In the genomic region with DNA sequence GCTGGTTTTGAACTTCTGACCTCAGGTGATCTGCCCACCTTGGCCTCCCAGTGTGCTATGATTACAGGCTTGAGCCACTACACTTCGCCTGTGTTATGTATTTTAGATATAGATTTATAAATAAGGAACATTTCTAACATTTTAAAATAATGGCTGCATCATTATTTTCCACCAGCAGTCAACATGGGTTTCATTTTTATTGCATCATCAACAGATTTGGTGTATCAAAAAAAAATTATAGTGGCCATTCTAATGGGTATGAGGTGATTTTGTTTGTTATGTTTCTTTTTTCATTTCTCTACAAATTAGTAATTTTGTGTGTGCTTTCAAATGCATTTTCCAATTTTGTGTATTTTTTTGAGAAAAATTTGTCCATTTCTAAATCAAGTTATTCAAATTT, we compare ENCODE assay signal across 31 cellular contexts.
"Had no signal": no experiment of that assay in that cellular context is flagged by ENCODE, and none has a peak within 500 bp of the region (broad histone marks: within the 10 kb centered on the region; RNA-seq: fewer than 3 reads in every experiment).

No MANE protein-coding gene starts in this region.

- H3K27ac ChIP-seq: ascending aorta, breast epithelium, cardiac muscle cell, colonic mucosa, heart left ventricle had no signal

- DNase-seq: activated CD4-positive, alpha-beta memory T cell treated with anti-CD3 and anti-CD28 coated beads, Interleukin-2, amount 10 ng/mL, durations not matched to agents 7 days and 5 days; activated CD4-positive, alpha-beta T cell treated with anti-CD3 and anti-CD28 coated beads for 36 hours; activated CD4-positive, alpha-beta T cell treated with anti-CD3 and anti-CD28 coated beads, Interleukin-2, amount 10 ng/mL, durations not matched to agents 24 days and 14 days; activated CD4-positive, alpha-beta T cell treated with anti-CD3 and anti-CD28 coated beads, Interleukin-2, amount 50 U/mL, for 4 hours; activated CD4-positive, CD25-positive, alpha-beta regulatory T cell; activated CD4-positive, CD25-positive, alpha-beta regulatory T cell treated with anti-CD3 and anti-CD28 coated beads, Interleukin-2, amount 50 U/mL, for 72 hours; activated CD8-positive, alpha-beta memory T cell treated with anti-CD3 and anti-CD28 coated beads, Interleukin-2, amount 50 U/mL, for 48 hours; activated gamma-delta T cell; activated naive CD4-positive, alpha-beta T cell; activated naive CD4-positive, alpha-beta T cell treated with anti-CD3 and anti-CD28 coated beads, Interleukin-2, amount 10 ng/mL, durations not matched to agents 7 days and 5 days; activated naive CD8-positive, alpha-beta T cell treated with anti-CD3 and anti-CD28 coated beads, Interleukin-2, amount 10 ng/mL, durations not matched to agents 7 days and 5 days; activated T-cell treated with anti-CD3 and anti-CD28 coated beads for 4 hours; activated T-cell treated with anti-CD3 and anti-CD28 coated beads, Interleukin-2, amount 50 U/mL, for 24 hours; activated T-cell treated with anti-CD3 and anti-CD28 coated beads, Interleukin-2, amount 50 U/mL, for 72 hours; central memory CD4-positive, alpha-beta T cell; cerebellar nuclear complex; colonic mucosa; effector CD8-positive, alpha-beta T cell; foreskin fibroblast; glutamatergic neuron; heart left ventricle; T-helper 1 cell; T-helper 17 cell; T1000 had no signal

- H3K27me3 Mint-ChIP-seq: activated CD4-positive, alpha-beta memory T cell treated with anti-CD3 and anti-CD28 coated beads, Interleukin-2, amount 10 ng/mL, durations not matched to agents 7 days and 5 days; activated CD4-positive, alpha-beta T cell treated with anti-CD3 and anti-CD28 coated beads for 36 hours; activated CD4-positive, alpha-beta T cell treated with anti-CD3 and anti-CD28 coated beads, Interleukin-2, amount 10 ng/mL, durations not matched to agents 24 days and 14 days; activated naive CD4-positive, alpha-beta T cell treated with anti-CD3 and anti-CD28 coated beads, Interleukin-2, amount 10 ng/mL, durations not matched to agents 7 days and 5 days; activated naive CD8-positive, alpha-beta T cell treated with anti-CD3 and anti-CD28 coated beads, Interleukin-2, amount 10 ng/mL, durations not matched to agents 7 days and 5 days; activated T-cell treated with anti-CD3 and anti-CD28 coated beads, Interleukin-2, amount 50 U/mL, for 24 hours; T-helper 17 cell had no signal

- H3K36me3 ChIP-seq: breast epithelium, colonic mucosa had no signal

- H3K27ac Mint-ChIP-seq: activated CD4-positive, alpha-beta memory T cell treated with anti-CD3 and anti-CD28 coated beads, Interleukin-2, amount 10 ng/mL, durations not matched to agents 7 days and 5 days; activated CD4-positive, alpha-beta T cell treated with anti-CD3 and anti-CD28 coated beads for 36 hours; activated CD4-positive, alpha-beta T cell treated with anti-CD3 and anti-CD28 coated beads, Interleukin-2, amount 10 ng/mL, durations not matched to agents 24 days and 14 days; activated naive CD4-positive, alpha-beta T cell treated with anti-CD3 and anti-CD28 coated beads, Interleukin-2, amount 10 ng/mL, durations not matched to agents 7 days and 5 days; activated naive CD4-positive, alpha-beta T cell treated with anti-CD3 and anti-CD28 coated beads, Interleukin-2, amount 50 U/mL, for 72 hours; activated naive CD8-positive, alpha-beta T cell treated with anti-CD3 and anti-CD28 coated beads, Interleukin-2, amount 10 ng/mL, durations not matched to agents 7 days and 5 days; activated T-cell treated with anti-CD3 and anti-CD28 coated beads, Interleukin-2, amount 50 U/mL, for 24 hours; activated T-cell treated with anti-CD3 and anti-CD28 coated beads, Interleukin-2, amount 50 U/mL, for 72 hours; brain; T-helper 17 cell; T-helper 2 cell treated with Interferon-gamma antibody and Interleukin-4, amounts not matched to agents 5 μg/mL and 100 μg/mL, for 36 hours had no signal

- H3K4me3 ChIP-seq: ascending aorta, breast epithelium, cardiac muscle cell, colonic mucosa, heart left ventricle had no signal

- H3K27me3 ChIP-seq: ascending aorta, breast epithelium, cardiac muscle cell, colonic mucosa, heart left ventricle had no signal

- ATAC-seq: activated CD4-positive, alpha-beta T cell treated with anti-CD3 and anti-CD28 coated beads for 36 hours; activated naive CD4-positive, alpha-beta T cell treated with anti-CD3 and anti-CD28 coated beads, Interleukin-2, amount 50 U/mL, for 72 hours; activated T-cell treated with anti-CD3 and anti-CD28 coated beads, Interleukin-2, amount 50 U/mL, for 72 hours; esophagus mucosa; heart left ventricle; T-helper 17 cell had no signal

- H3K4me1 Mint-ChIP-seq: activated CD4-positive, alpha-beta memory T cell treated with anti-CD3 and anti-CD28 coated beads, Interleukin-2, amount 10 ng/mL, durations not matched to agents 7 days and 5 days; activated CD4-positive, alpha-beta T cell treated with anti-CD3 and anti-CD28 coated beads for 36 hours; activated CD4-positive, alpha-beta T cell treated with anti-CD3 and anti-CD28 coated beads, Interleukin-2, amount 10 ng/mL, durations not matched to agents 24 days and 14 days; activated naive CD4-positive, alpha-beta T cell treated with anti-CD3 and anti-CD28 coated beads, Interleukin-2, amount 10 ng/mL, durations not matched to agents 7 days and 5 days; activated naive CD8-positive, alpha-beta T cell treated with anti-CD3 and anti-CD28 coated beads, Interleukin-2, amount 10 ng/mL, durations not matched to agents 7 days and 5 days; brain; T-helper 17 cell had no signal

- H3K4me3 Mint-ChIP-seq: activated CD4-positive, alpha-beta memory T cell treated with anti-CD3 and anti-CD28 coated beads, Interleukin-2, amount 10 ng/mL, durations not matched to agents 7 days and 5 days; activated CD4-positive, alpha-beta T cell treated with anti-CD3 and anti-CD28 coated beads for 36 hours; activated CD4-positive, alpha-beta T cell treated with anti-CD3 and anti-CD28 coated beads, Interleukin-2, amount 10 ng/mL, durations not matched to agents 24 days and 14 days; activated naive CD4-positive, alpha-beta T cell treated with anti-CD3 and anti-CD28 coated beads, Interleukin-2, amount 10 ng/mL, durations not matched to agents 7 days and 5 days; activated naive CD8-positive, alpha-beta T cell treated with anti-CD3 and anti-CD28 coated beads, Interleukin-2, amount 10 ng/mL, durations not matched to agents 7 days and 5 days; activated T-cell treated with anti-CD3 and anti-CD28 coated beads, Interleukin-2, amount 50 U/mL, for 24 hours; activated T-cell treated with anti-CD3 and anti-CD28 coated beads, Interleukin-2, amount 50 U/mL, for 72 hours; brain; T-helper 17 cell; T-helper 2 cell treated with Interferon-gamma antibody and Interleukin-4, amounts not matched to agents 5 μg/mL and 100 μg/mL, for 36 hours had no signal

- H3K4me1 ChIP-seq: ascending aorta, breast epithelium, colonic mucosa, heart left ventricle had no signal
